In the genomic region with DNA sequence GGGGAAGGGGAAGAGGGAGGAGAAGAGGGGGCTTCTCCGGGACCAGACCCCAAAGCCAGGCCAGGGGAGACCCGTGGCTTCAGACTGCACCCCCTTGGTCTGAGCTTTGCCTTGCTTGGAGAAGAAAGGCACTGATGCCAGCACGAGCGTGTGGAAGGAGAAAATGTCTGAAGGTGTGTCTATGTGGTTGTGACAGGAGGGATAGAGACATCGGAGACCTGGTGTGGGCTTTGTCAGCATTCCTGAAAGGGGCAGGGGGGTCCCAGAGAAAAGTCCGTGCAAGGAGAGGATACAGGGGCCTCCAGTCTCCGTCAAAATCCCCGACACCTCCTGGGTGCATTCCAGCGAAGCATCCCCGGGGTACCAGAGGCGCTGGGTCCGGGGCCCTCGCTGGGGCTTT, we compare ENCODE assay signal across 24 cellular contexts.
"Had no signal": no experiment of that assay in that cellular context is flagged by ENCODE, and none has a peak within 500 bp of the region (broad histone marks: within the 10 kb centered on the region; RNA-seq: fewer than 3 reads in every experiment).

No MANE protein-coding gene starts in this region.

- H3K9me3 ChIP-seq: pancreas, psoas muscle, thoracic aorta, upper lobe of left lung had no signal

- H3K4me2 ChIP-seq: hepatocyte had no signal

- H3K4me3 Mint-ChIP-seq: activated B cell treated with CpG ODN at 0.5 μM for 24 hours; activated CD4-positive, alpha-beta T cell treated with anti-CD3 and anti-CD28 coated beads for 36 hours; activated naive CD4-positive, alpha-beta T cell treated with anti-CD3 and anti-CD28 coated beads, Interleukin-2, amount 10 ng/mL, durations not matched to agents 7 days and 5 days; natural killer cell; T-helper 1 cell treated with Interleukin-12 subunit alpha and Interleukin-12 subunit beta and Interleukin-4 antibody, amounts not matched to agents 30 μg/mL and 1 μg/mL, for 36 hours had no signal

- H3K9me3 Mint-ChIP-seq: activated naive CD4-positive, alpha-beta T cell treated with anti-CD3 and anti-CD28 coated beads, Interleukin-2, amount 10 ng/mL, durations not matched to agents 7 days and 5 days; natural killer cell had no signal

- H3K27me3 ChIP-seq: right atrium auricular region had no signal

- H3K36me3 ChIP-seq: pancreas, right atrium auricular region, thoracic aorta, upper lobe of left lung had no signal

- H3K4me1 ChIP-seq: pancreas, psoas muscle, right atrium auricular region, upper lobe of left lung had no signal

- H3K4me1 Mint-ChIP-seq: activated B cell treated with CpG ODN at 0.5 μM for 24 hours; activated CD4-positive, alpha-beta T cell treated with anti-CD3 and anti-CD28 coated beads for 36 hours; activated naive CD4-positive, alpha-beta T cell treated with anti-CD3 and anti-CD28 coated beads, Interleukin-2, amount 10 ng/mL, durations not matched to agents 7 days and 5 days; natural killer cell had no signal

- H3K27ac ChIP-seq: hepatocyte, pancreas, psoas muscle, right atrium auricular region, thoracic aorta, upper lobe of left lung had no signal

- H3K79me2 ChIP-seq: hepatocyte had no signal

- H2AFZ ChIP-seq: hepatocyte had no signal

- H3K36me3 Mint-ChIP-seq: activated naive CD4-positive, alpha-beta T cell treated with anti-CD3 and anti-CD28 coated beads, Interleukin-2, amount 10 ng/mL, durations not matched to agents 7 days and 5 days; natural killer cell had no signal

- ATAC-seq: activated CD4-positive, alpha-beta T cell treated with anti-CD3 and anti-CD28 coated beads for 36 hours; left ventricle myocardium superior; natural killer cell; pancreas; psoas muscle had no signal

- H3K4me3 ChIP-seq: hepatocyte, pancreas, psoas muscle, right atrium auricular region, thoracic aorta, upper lobe of left lung had no signal

- H3K27ac Mint-ChIP-seq: activated B cell treated with CpG ODN at 0.5 μM for 24 hours; activated CD4-positive, alpha-beta T cell treated with anti-CD3 and anti-CD28 coated beads for 36 hours; activated naive CD4-positive, alpha-beta T cell treated with anti-CD3 and anti-CD28 coated beads, Interleukin-2, amount 10 ng/mL, durations not matched to agents 7 days and 5 days; natural killer cell; T-helper 1 cell treated with Interleukin-12 subunit alpha and Interleukin-12 subunit beta and Interleukin-4 antibody, amounts not matched to agents 30 μg/mL and 1 μg/mL, for 36 hours had no signal

- DNase-seq: activated B cell treated with CpG ODN at 0.5 μM for 24 hours; activated CD4-positive, alpha-beta T cell treated with anti-CD3 and anti-CD28 coated beads for 36 hours; activated CD4-positive, alpha-beta T cell treated with anti-CD3 and anti-CD28 coated beads, Interleukin-2, amount 50 U/mL, for 48 hours; activated naive CD4-positive, alpha-beta T cell treated with anti-CD3 and anti-CD28 coated beads, Interleukin-2, amount 10 ng/mL, durations not matched to agents 7 days and 5 days; activated T-cell treated with anti-CD3 and anti-CD28 coated beads, Interleukin-2, amount 50 U/mL, for 48 hours; cerebellar nuclear complex; cortex of kidney; effector CD4-positive, alpha-beta T cell; foreskin melanocyte; kidney glomerular epithelial cell; left ventricle myocardium superior; mammary epithelial cell; midbrain; natural killer cell; pancreas; psoas muscle; stimulated activated CD4-positive, alpha-beta T cell treated with anti-CD3 and anti-CD28 coated beads, Interleukin-4, amount 100 ng/mL, for 24 hours; stimulated activated naive CD4-positive, alpha-beta T cell treated with Interleukin-2 at 50 U/mL for 16 hours; T1000; upper lobe of left lung had no signal
